Comparison of ENCODE assay signal across 1 cellular context in genomic region chr3:156681003-156681402, GRCh38.
A peak's percentile ranks its signal among the peaks of the same experiment; 100 is the strongest.
TF ChIP-seq lines count a peak whose summit lies in the region.

No MANE protein-coding gene starts in this region.

TF ChIP-seq in K562, 482 proteins besides CTCF, POLR2A, EP300 and RAD21 (continued from another document):
- TF ChIP-seq, protein P1, sequence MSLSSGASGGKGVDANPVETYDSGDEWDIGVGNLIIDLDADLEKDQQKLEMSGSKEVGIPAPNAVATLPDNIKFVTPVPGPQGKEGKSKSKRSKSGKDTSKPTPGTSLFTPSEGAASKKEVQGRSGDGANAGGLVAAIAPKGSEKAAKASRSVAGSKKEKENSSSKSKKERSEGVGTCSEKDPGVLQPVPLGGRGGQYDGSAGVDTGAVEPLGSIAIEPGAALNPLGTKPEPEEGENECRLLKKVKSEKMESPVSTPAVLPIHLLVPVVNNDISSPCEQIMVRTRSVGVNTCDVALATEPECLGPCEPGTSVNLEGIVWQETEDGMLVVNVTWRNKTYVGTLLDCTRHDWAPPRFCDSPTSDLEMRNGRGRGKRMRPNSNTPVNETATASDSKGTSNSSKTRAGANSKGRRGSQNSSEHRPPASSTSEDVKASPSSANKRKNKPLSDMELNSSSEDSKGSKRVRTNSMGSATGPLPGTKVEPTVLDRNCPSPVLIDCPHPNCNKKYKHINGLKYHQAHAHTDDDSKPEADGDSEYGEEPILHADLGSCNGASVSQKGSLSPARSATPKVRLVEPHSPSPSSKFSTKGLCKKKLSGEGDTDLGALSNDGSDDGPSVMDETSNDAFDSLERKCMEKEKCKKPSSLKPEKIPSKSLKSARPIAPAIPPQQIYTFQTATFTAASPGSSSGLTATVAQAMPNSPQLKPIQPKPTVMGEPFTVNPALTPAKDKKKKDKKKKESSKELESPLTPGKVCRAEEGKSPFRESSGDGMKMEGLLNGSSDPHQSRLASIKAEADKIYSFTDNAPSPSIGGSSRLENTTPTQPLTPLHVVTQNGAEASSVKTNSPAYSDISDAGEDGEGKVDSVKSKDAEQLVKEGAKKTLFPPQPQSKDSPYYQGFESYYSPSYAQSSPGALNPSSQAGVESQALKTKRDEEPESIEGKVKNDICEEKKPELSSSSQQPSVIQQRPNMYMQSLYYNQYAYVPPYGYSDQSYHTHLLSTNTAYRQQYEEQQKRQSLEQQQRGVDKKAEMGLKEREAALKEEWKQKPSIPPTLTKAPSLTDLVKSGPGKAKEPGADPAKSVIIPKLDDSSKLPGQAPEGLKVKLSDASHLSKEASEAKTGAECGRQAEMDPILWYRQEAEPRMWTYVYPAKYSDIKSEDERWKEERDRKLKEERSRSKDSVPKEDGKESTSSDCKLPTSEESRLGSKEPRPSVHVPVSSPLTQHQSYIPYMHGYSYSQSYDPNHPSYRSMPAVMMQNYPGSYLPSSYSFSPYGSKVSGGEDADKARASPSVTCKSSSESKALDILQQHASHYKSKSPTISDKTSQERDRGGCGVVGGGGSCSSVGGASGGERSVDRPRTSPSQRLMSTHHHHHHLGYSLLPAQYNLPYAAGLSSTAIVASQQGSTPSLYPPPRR (CRISPR knock-in tag; IDR thresholded peaks at IDR 0.05; ENCODE audit: borderline replicate concordance) = no peak
- no peak for TF ChIP-seq GABPA (tag; conservative IDR thresholded peaks at IDR 0.05; ENCODE audit: low read depth)
- TF ChIP-seq PML (IDR thresholded peaks at IDR 0.05; ENCODE audit: low read length) = peak; percentile 38; the same call in 1 of the 2 replicates
- TF ChIP-seq HMG20B (CRISPR knock-in tag; IDR thresholded peaks at IDR 0.05) = no peak
- TF ChIP-seq ZNF184 (CRISPR knock-in tag; IDR thresholded peaks at IDR 0.05) = no peak
- TF ChIP-seq, protein P2, sequence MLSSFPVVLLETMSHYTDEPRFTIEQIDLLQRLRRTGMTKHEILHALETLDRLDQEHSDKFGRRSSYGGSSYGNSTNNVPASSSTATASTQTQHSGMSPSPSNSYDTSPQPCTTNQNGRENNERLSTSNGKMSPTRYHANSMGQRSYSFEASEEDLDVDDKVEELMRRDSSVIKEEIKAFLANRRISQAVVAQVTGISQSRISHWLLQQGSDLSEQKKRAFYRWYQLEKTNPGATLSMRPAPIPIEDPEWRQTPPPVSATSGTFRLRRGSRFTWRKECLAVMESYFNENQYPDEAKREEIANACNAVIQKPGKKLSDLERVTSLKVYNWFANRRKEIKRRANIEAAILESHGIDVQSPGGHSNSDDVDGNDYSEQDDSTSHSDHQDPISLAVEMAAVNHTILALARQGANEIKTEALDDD (IDR thresholded peaks at IDR 0.05) = peak; percentile 67
- no peak for TF ChIP-seq IFI16 (CRISPR knock-in tag; IDR thresholded peaks at IDR 0.05)
- peak; percentile 60; the same call in 1 of the 2 replicates for TF ChIP-seq GATA2 (CRISPR knock-in tag; IDR thresholded peaks at IDR 0.05)
- no peak for TF ChIP-seq ZFP30 (CRISPR knock-in tag; IDR thresholded peaks at IDR 0.05; ENCODE audit: borderline replicate concordance)
- TF ChIP-seq EGR1 (conservative IDR thresholded peaks at IDR 0.05) = no peak
- TF ChIP-seq, protein P3, sequence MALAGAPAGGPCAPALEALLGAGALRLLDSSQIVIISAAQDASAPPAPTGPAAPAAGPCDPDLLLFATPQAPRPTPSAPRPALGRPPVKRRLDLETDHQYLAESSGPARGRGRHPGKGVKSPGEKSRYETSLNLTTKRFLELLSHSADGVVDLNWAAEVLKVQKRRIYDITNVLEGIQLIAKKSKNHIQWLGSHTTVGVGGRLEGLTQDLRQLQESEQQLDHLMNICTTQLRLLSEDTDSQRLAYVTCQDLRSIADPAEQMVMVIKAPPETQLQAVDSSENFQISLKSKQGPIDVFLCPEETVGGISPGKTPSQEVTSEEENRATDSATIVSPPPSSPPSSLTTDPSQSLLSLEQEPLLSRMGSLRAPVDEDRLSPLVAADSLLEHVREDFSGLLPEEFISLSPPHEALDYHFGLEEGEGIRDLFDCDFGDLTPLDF (CRISPR knock-in tag; IDR thresholded peaks at IDR 0.05) = no peak
- TF ChIP-seq MAFG (tag; conservative IDR thresholded peaks at IDR 0.05) = no peak
- TF ChIP-seq FOXP1 (CRISPR knock-in tag; IDR thresholded peaks at IDR 0.05) = 0 out of 2 replicates have a peak, but pooled peaks have one; percentile 35
- TF ChIP-seq, protein P4, sequence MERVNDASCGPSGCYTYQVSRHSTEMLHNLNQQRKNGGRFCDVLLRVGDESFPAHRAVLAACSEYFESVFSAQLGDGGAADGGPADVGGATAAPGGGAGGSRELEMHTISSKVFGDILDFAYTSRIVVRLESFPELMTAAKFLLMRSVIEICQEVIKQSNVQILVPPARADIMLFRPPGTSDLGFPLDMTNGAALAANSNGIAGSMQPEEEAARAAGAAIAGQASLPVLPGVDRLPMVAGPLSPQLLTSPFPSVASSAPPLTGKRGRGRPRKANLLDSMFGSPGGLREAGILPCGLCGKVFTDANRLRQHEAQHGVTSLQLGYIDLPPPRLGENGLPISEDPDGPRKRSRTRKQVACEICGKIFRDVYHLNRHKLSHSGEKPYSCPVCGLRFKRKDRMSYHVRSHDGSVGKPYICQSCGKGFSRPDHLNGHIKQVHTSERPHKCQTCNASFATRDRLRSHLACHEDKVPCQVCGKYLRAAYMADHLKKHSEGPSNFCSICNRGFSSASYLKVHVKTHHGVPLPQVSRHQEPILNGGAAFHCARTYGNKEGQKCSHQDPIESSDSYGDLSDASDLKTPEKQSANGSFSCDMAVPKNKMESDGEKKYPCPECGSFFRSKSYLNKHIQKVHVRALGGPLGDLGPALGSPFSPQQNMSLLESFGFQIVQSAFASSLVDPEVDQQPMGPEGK (CRISPR knock-in tag; IDR thresholded peaks at IDR 0.05; ENCODE audit: borderline replicate concordance) = no peak
